13 cellular contexts compared by ENCODE assay signal in the genomic region with DNA sequence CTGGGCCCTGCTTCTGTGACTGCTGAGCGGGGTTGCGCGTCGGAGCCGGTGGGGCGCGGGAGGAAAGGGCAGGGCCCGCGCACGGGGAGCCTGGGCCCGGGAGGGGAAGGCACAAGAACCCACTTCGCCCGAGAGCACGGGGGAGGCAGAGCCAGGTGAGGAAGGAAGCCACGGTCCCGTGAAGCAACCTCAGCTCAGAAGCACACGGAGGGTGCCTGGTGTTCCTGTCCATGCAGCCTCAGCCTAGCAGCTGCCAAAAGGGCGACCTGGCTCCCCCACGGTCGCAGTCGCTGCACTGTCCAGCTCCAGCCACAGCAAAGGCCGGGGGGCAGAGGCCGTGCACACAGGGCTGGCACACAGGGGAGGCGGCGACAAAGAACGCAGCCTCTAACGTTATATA. TPM values are rescaled to one million over a fixed set of nuclear protein-coding genes. Genes with fewer than 3 reads are reported as not detected.
DNase-seq lines count a peak whose midpoint lies in the region; ATAC-seq, FAIRE-seq and TF ChIP-seq lines count a peak whose summit lies in the region.
"Had no signal": no experiment of that assay in that cellular context is flagged by ENCODE, and none has a peak within 500 bp of the region (broad histone marks: within the 10 kb centered on the region; RNA-seq: fewer than 3 reads in every experiment).

No MANE protein-coding gene starts in this region.

- no peaks in the 10 kb centered on the region for H3K9me3 ChIP-seq in CD4-positive, alpha-beta memory T cell (ENCODE audit: control insufficient read depth in 1 of 2, low read length in 2 of 2)
- no peaks in the 10 kb centered on the region for H3K9me3 ChIP-seq in K562 (replicated peaks; ENCODE audit: control insufficient read depth, insufficient read depth, low read depth, low read length)
- H3K9me3 ChIP-seq in sigmoid colon: no peaks in the 10 kb centered on the region
- H3K9me3 ChIP-seq: MG63 had no signal

- H3K79me2 ChIP-seq in KMS-11 (ENCODE audit: insufficient read depth, low read depth) (peaks cover 6% of the 10 kb centered on the region; the same call in 1 of the 2 replicates), K562 (ENCODE audit: control insufficient read depth, insufficient read depth, low read length) (peaks cover 3% of the 10 kb centered on the region; the same call in 2 of the 3 replicates)

- H3K9me3 Mint-ChIP-seq in CD4-positive, alpha-beta memory T cell: no peaks in the 10 kb centered on the region
- H3K9me3 Mint-ChIP-seq in mesothelial cell of epicardium: no peaks in the 10 kb centered on the region
- H3K9me3 Mint-ChIP-seq: nephron had no signal

- ATAC-seq in K562: no peak

- no peak for TF ChIP-seq POLR2A in K562 (conservative IDR thresholded peaks at IDR 0.05)
- TF ChIP-seq POLR2A in sigmoid colon (IDR thresholded peaks at IDR 0.05): no peak

- FAIRE-seq in K562 (lab: Jason Lieb, UNC): no peak

- TF ChIP-seq CTCF in KMS-11 (conservative IDR thresholded peaks at IDR 0.05; ENCODE audit: low read depth, low read length): no peak
- no peak for TF ChIP-seq CTCF in K562 (IDR thresholded peaks at IDR 0.05 in 2 of 3, conservative IDR thresholded peaks at IDR 0.05 in 1 of 3; ENCODE audit: insufficient read depth in 2 of 3, low read depth in 1 of 3, low read length in 3 of 3)
- no peak for TF ChIP-seq CTCF in sigmoid colon (IDR thresholded peaks at IDR 0.05)
- no peak for TF ChIP-seq CTCF in mesothelial cell of epicardium (IDR thresholded peaks at IDR 0.05; ENCODE audit: unreplicated experiment)

- peaks cover 41% of the 10 kb centered on the region for H3K36me3 ChIP-seq in CD4-positive, alpha-beta memory T cell (ENCODE audit: insufficient read depth, low read length)
- H3K36me3 ChIP-seq in KMS-11 (ENCODE audit: insufficient read depth): no peaks in the 10 kb centered on the region
- peaks cover 47% of the 10 kb centered on the region; the same call in 2 of the 3 replicates for H3K36me3 ChIP-seq in K562 (ENCODE audit: control insufficient read depth, insufficient read depth, low read length)
- peaks cover 0 to 37% (median 19%) of the 10 kb centered on the region in 4 donors for H3K36me3 ChIP-seq in sigmoid colon

- POLR2A ChIA-PET in CD4-positive, alpha-beta memory T cell (lab: Charles Lee; ENCODE audit: partially characterized antibody): interaction anchor here (0.8 to 28.8 kb wide), 13 partner anchors 8 to 281 kb away, joined by 3 to 2105 read pairs (median 5); a partner anchor contains a TSS
- POLR2A ChIA-PET in K562 (lab: Yijun Ruan, JAX): interaction anchor here (0.6 to 1.3 kb wide), 5 partner anchors 10 to 569 kb away, joined by 3 to 10 read pairs (median 3); no protein-coding TSS in a partner anchor

- H3K4me2 ChIP-seq in KMS-11 (no peak overlapping the region), K562 (ENCODE audit: insufficient read depth, low read length) (no peak overlapping the region)

- TF ChIP-seq EP300 in K562 (IDR thresholded peaks at IDR 0.05; ENCODE audit: low read length): no peak
- TF ChIP-seq EP300 in sigmoid colon (IDR thresholded peaks at IDR 0.05): no peak

- peak overlapping the region; percentile 90 to 99 (median 93) for H3K27ac Mint-ChIP-seq in CD4-positive, alpha-beta memory T cell
- H3K27ac Mint-ChIP-seq in mesothelial cell of epicardium: no peak overlapping the region
- H3K27ac Mint-ChIP-seq: nephron had no signal

- WGBS in K562 (ENCODE audit: insufficient coverage, low coverage, missing lambda C conversion rate): 83% methylated on average over 26 of the region's 27 CpGs
- WGBS in sigmoid colon, 2 donors: 60 to 84% methylated on average over 27 of the region's 27 CpGs

- H3K27me3 ChIP-seq in CD4-positive, alpha-beta memory T cell (ENCODE audit: insufficient read depth, low read length): no peaks in the 10 kb centered on the region
- H3K27me3 ChIP-seq in KMS-11 (ENCODE audit: insufficient read depth, low read depth) (no peaks in the 10 kb centered on the region), K562 (ENCODE audit: control insufficient read depth in 2 of 2, insufficient read depth in 2 of 2, low read length in 2 of 2) (no peaks in the 10 kb centered on the region), sigmoid colon (no peaks in the 10 kb centered on the region)
- H3K27me3 ChIP-seq: MG63 had no signal

- intact Hi-C loops in CD4-positive, alpha-beta memory T cell (cut with micrococcal nuclease): no loop called here
- intact Hi-C loops in K562 (cut with micrococcal nuclease): no loop called here
- intact Hi-C loops in sigmoid colon (cut with DNase I): no loop called here

- peaks cover 36 to 51% of the 10 kb centered on the region in 2 donors for H3K36me3 Mint-ChIP-seq in CD4-positive, alpha-beta memory T cell
- H3K36me3 Mint-ChIP-seq in mesothelial cell of epicardium: peaks cover 9% of the 10 kb centered on the region

- H3K4me3 Mint-ChIP-seq in CD4-positive, alpha-beta memory T cell: peak overlapping the region in 7 of 8 donors; percentile 27 to 83 (median 69)
- H3K4me3 Mint-ChIP-seq in mesothelial cell of epicardium: no peak overlapping the region
- H3K4me3 Mint-ChIP-seq: nephron had no signal

- H3K4me3 ChIP-seq in CD4-positive, alpha-beta memory T cell (ENCODE audit: low read length in 2 of 2): no peak overlapping the region
- H3K4me3 ChIP-seq in KMS-11 (IDR thresholded peaks at IDR 0.05; ENCODE audit: insufficient read depth, low read depth, low read length) (no peak overlapping the region), K562 (no peak overlapping the region), sigmoid colon (no peak overlapping the region)
- H3K4me3 ChIP-seq: MG63 had no signal

- peak; percentile 57 to 64 (median 58) for DNase-seq in CD4-positive, alpha-beta memory T cell
- DNase-seq in K562 (ENCODE audit: extremely low read depth in 1 of 4, low spot score in 3 of 4) (no peak), sigmoid colon (no peak), HT-29 (ENCODE audit: low spot score) (no peak), G401 (ENCODE audit: low spot score) (no peak), mesothelial cell of epicardium (ENCODE audit: low spot score in 2 of 2, unreplicated experiment in 2 of 2) (no peak)
- DNase-seq: dermis blood vessel endothelial cell, hippocampal formation, MG63, SW 1271, trophoblast cell had no signal

- no TSS peak for BruUV-seq in K562 (replicated peaks; lab: Mats Ljungman, UMichigan)

- H3K4me1 ChIP-seq in CD4-positive, alpha-beta memory T cell (ENCODE audit: insufficient read depth, low read length): peaks cover 96% of the 10 kb centered on the region
- peaks cover 94% of the 10 kb centered on the region for H3K4me1 ChIP-seq in KMS-11 (ENCODE audit: low read depth, poor library complexity, severe bottlenecking)
- peaks cover 45 to 84% of the 10 kb centered on the region in 2 experiments for H3K4me1 ChIP-seq in K562 (replicated peaks in 1 of 2; ENCODE audit: control insufficient read depth in 2 of 2, insufficient read depth in 2 of 2, low read length in 2 of 2)
- peaks cover 0 to 89% (median 71%) of the 10 kb centered on the region in 4 donors for H3K4me1 ChIP-seq in sigmoid colon

- H2AFZ ChIP-seq in KMS-11 (ENCODE audit: low read depth): no peak overlapping the region
- no peak overlapping the region for H2AFZ ChIP-seq in K562 (ENCODE audit: low read depth, low read length)

- TF ChIP-seq RAD21 in K562 (CRISPR knock-in tag; conservative IDR thresholded peaks at IDR 0.05 in 1 of 2, IDR thresholded peaks at IDR 0.05 in 1 of 2): no peak

- H3K9ac ChIP-seq in KMS-11: no peak overlapping the region
- H3K9ac ChIP-seq in K562 (ENCODE audit: insufficient read depth in 1 of 2, low read depth in 2 of 2, low read length in 2 of 2): peak overlapping the region in 1 of 2 experiments; percentile 85; a peak in 2 of 4 replicates

- no peaks in the 10 kb centered on the region for H3K9me1 ChIP-seq in K562 (ENCODE audit: control insufficient read depth, insufficient read depth, low read length)

- H4K20me1 ChIP-seq in KMS-11 (ENCODE audit: insufficient read depth): no peaks in the 10 kb centered on the region
- H4K20me1 ChIP-seq in K562 (replicated peaks; ENCODE audit: control insufficient read depth, insufficient read depth, low read length): no peaks in the 10 kb centered on the region

- CTCF ChIA-PET in CD4-positive, alpha-beta memory T cell (lab: Charles Lee; ENCODE audit: partially characterized antibody): interaction anchor here (1.0 to 29.7 kb wide), 6 partner anchors 7 to 72 kb away, joined by 3 to 1245 read pairs (median 14); a partner anchor contains a TSS
- CTCF ChIA-PET in K562 (lab: Yijun Ruan, JAX; ENCODE audit: low intra/inter-chr PET ratio): no interaction called here

- H3K4me1 Mint-ChIP-seq in CD4-positive, alpha-beta memory T cell: peaks cover 54 to 92% (median 73%) of the 10 kb centered on the region in 4 donors
- H3K4me1 Mint-ChIP-seq in mesothelial cell of epicardium: peaks cover 1% of the 10 kb centered on the region

- no peaks in the 10 kb centered on the region for H3K27me3 Mint-ChIP-seq in CD4-positive, alpha-beta memory T cell
- no peaks in the 10 kb centered on the region for H3K27me3 Mint-ChIP-seq in mesothelial cell of epicardium (ENCODE audit: low read depth)

- peak overlapping the region; percentile 70 for H3K27ac ChIP-seq in CD4-positive, alpha-beta memory T cell (ENCODE audit: low read depth, low read length)
- H3K27ac ChIP-seq in KMS-11: peak overlapping the region; percentile 74; the same call in 1 of the 2 replicates
- no peak overlapping the region for H3K27ac ChIP-seq in K562 (ENCODE audit: extremely low read depth, low read depth, low read length)
- peak overlapping the region; percentile 79 to 97 (median 97) for H3K27ac ChIP-seq in sigmoid colon

- in situ Hi-C loops in K562 (cut with MboI): no loop called here
- in situ Hi-C loops in G401 (cut with HindIII; ENCODE audit: low sequenced_read_pairs): loop anchor here (10.0 kb wide), 1 partner anchor 79 kb away; a partner anchor contains a TSS

RNA-seq across cellular contexts. Expression of a gene that starts 9.3 kb away (rescaled TPM):
- 1 to 10 TPM; 6.2 to 9.0 TPM for total RNA-seq in CD4-positive, alpha-beta memory T cell
- under 1 TPM in 1 of 2 donors, not detected in 1; 0.62 TPM for polyA plus RNA-seq in CD4-positive, alpha-beta memory T cell
- 19.1 and 64.6 TPM in 2 replicates for total RNA-seq in K562 (2011; cell fraction: chromatin; rRNA removed; ENCODE audit: low replicate concordance)
- total RNA-seq in K562 (2011; cell fraction: nucleolus; rRNA removed): 33.3 and 37.9 TPM in 2 replicates
- total RNA-seq in K562 (2011; cell fraction: nucleoplasm; rRNA removed): 16.2 and 19.7 TPM in 2 replicates
- total RNA-seq in K562 (2014; rRNA removed) (4.0 and 7.1 TPM in 2 replicates), K562 (2014; rRNA removed; fragmentation: Illumina TruSeq; extraction: Trizol) (0.99 and 1.1 TPM in 2 replicates), K562 (2015; rRNA removed; fragmentation: Illumina TruSeq; extraction: Trizol) (2.1 and 2.5 TPM in 2 replicates), K562 (2021) (7.4 and 8.8 TPM in 2 replicates), sigmoid colon (under 1 TPM in 3 of 4 donors, not detected in 1; 0.16 to 0.83 (median 0.36) TPM), mesothelial cell of epicardium (24.6 to 30.1 TPM (median 25.0 TPM) in 3 replicates)
- polyA plus RNA-seq in K562 (2011; rRNA removed) (2.2 and 3.6 TPM in 2 replicates), K562 (2014; fragmentation: Illumina TruSeq; extraction: Trizol) (1.8 and 4.6 TPM in 2 replicates), K562 (2014; fragmentation: Nextera tagmentation; extraction: Ambion mirVana) (under 1 TPM; 0.04 to 0.08 TPM), K562 (2014; rRNA removed) (7.9 and 11.8 TPM in 2 replicates), sigmoid colon (10 to 100 TPM; 19.8 to 39.8 (median 20.8) TPM)
- 2.0 and 4.5 TPM in 2 replicates for polyA plus RNA-seq in K562 (2011; cell fraction: cytosol; rRNA removed)
- 15.1 and 28.5 TPM in 2 replicates for polyA plus RNA-seq in K562 (2011; cell fraction: nucleus; rRNA removed)
- polyA plus RNA-seq in K562 (2012): 4.7 and 6.3 TPM in 2 replicates
- 2.1 and 3.0 TPM in 2 replicates for polyA minus RNA-seq in K562 (2011; rRNA and poly(A)+ RNA removed)
- polyA minus RNA-seq in K562 (2011; cell fraction: cytosol; rRNA and poly(A)+ RNA removed): 3.2 and 3.5 TPM in 2 replicates
- 12.1 and 12.2 TPM in 2 replicates for polyA minus RNA-seq in K562 (2011; cell fraction: nucleus; rRNA and poly(A)+ RNA removed)
- total RNA-seq in HT-29 (2014; rRNA removed; shearing (Covaris generic)): 22.7 and 24.7 TPM in 2 replicates
- total RNA-seq in G401 (2014; rRNA removed; shearing (Covaris generic)): 1.6 and 2.3 TPM in 2 replicates

RNA-seq across cellular contexts. Expression of a gene that starts 24.7 kb away (rescaled TPM):
- total RNA-seq in CD4-positive, alpha-beta memory T cell: 100 to 1,000 TPM; 268 to 279 TPM
- 100 to 1,000 TPM; 125 to 200 TPM for polyA plus RNA-seq in CD4-positive, alpha-beta memory T cell
- total RNA-seq in K562 (2011; cell fraction: chromatin; rRNA removed; ENCODE audit: low replicate concordance): 20.8 and 92.1 TPM in 2 replicates
- 57.7 and 64.3 TPM in 2 replicates for total RNA-seq in K562 (2011; cell fraction: nucleolus; rRNA removed)
- total RNA-seq in K562 (2011; cell fraction: nucleoplasm; rRNA removed): 24.2 and 37.8 TPM in 2 replicates
- total RNA-seq in K562 (2014; rRNA removed) (39.1 and 40.0 TPM in 2 replicates), K562 (2014; rRNA removed; fragmentation: Illumina TruSeq; extraction: Trizol) (7.2 and 11.5 TPM in 2 replicates), K562 (2015; rRNA removed; fragmentation: Illumina TruSeq; extraction: Trizol) (12.7 and 12.9 TPM in 2 replicates), K562 (2021) (65.0 and 69.6 TPM in 2 replicates), sigmoid colon (10 to 100 TPM; 38.5 to 73.1 (median 44.1) TPM), mesothelial cell of epicardium (84.9 to 94.5 TPM (median 86.8 TPM) in 3 replicates)
- polyA plus RNA-seq in K562 (2011; rRNA removed) (16.4 and 34.2 TPM in 2 replicates), K562 (2014; fragmentation: Illumina TruSeq; extraction: Trizol) (41.0 and 45.1 TPM in 2 replicates), K562 (2014; fragmentation: Nextera tagmentation; extraction: Ambion mirVana) (under 1 TPM; 0.46 to 0.59 TPM), K562 (2014; rRNA removed) (26.8 and 27.3 TPM in 2 replicates), sigmoid colon (10 to 100 TPM; 27.0 to 54.0 (median 29.4) TPM)
- polyA plus RNA-seq in K562 (2011; cell fraction: cytosol; rRNA removed): 30.6 and 56.6 TPM in 2 replicates
- polyA plus RNA-seq in K562 (2011; cell fraction: nucleus; rRNA removed): 30.2 and 48.9 TPM in 2 replicates
- polyA plus RNA-seq in K562 (2012): 38.5 and 52.8 TPM in 2 replicates
- 26.8 and 39.2 TPM in 2 replicates for polyA minus RNA-seq in K562 (2011; rRNA and poly(A)+ RNA removed)
- polyA minus RNA-seq in K562 (2011; cell fraction: cytosol; rRNA and poly(A)+ RNA removed): 50.9 and 64.3 TPM in 2 replicates
- polyA minus RNA-seq in K562 (2011; cell fraction: nucleus; rRNA and poly(A)+ RNA removed): 17.4 and 22.8 TPM in 2 replicates
- 118 and 123 TPM in 2 replicates for total RNA-seq in HT-29 (2014; rRNA removed; shearing (Covaris generic))
- total RNA-seq in G401 (2014; rRNA removed; shearing (Covaris generic)): 25.3 and 32.4 TPM in 2 replicates

RNA-seq across cellular contexts. Expression of a gene that starts 43.4 kb away (rescaled TPM):
- total RNA-seq in CD4-positive, alpha-beta memory T cell: 10 to 100 TPM; 41.3 to 42.7 TPM
- polyA plus RNA-seq in CD4-positive, alpha-beta memory T cell: 10 to 100 TPM; 22.4 to 42.1 TPM
- total RNA-seq in K562 (2011; cell fraction: chromatin; rRNA removed; ENCODE audit: low replicate concordance): 33.3 and 80.8 TPM in 2 replicates
- total RNA-seq in K562 (2011; cell fraction: nucleolus; rRNA removed): 78.7 and 86.4 TPM in 2 replicates
- 51.5 and 54.8 TPM in 2 replicates for total RNA-seq in K562 (2011; cell fraction: nucleoplasm; rRNA removed)
- total RNA-seq in K562 (2014; rRNA removed) (24.3 and 29.4 TPM in 2 replicates), K562 (2014; rRNA removed; fragmentation: Illumina TruSeq; extraction: Trizol) (6.3 and 7.3 TPM in 2 replicates), K562 (2015; rRNA removed; fragmentation: Illumina TruSeq; extraction: Trizol) (12.3 and 15.0 TPM in 2 replicates), K562 (2021) (55.7 and 57.2 TPM in 2 replicates), sigmoid colon (10 to 100 TPM in 1 of 4 donors, 1 to 10 TPM in 3; 6.8 to 12.7 (median 8.8) TPM), mesothelial cell of epicardium (44.5 to 45.4 TPM (median 44.9 TPM) in 3 replicates)
- polyA plus RNA-seq in K562 (2011; rRNA removed) (19.3 and 34.7 TPM in 2 replicates), K562 (2014; fragmentation: Illumina TruSeq; extraction: Trizol) (42.7 and 48.3 TPM in 2 replicates), K562 (2014; fragmentation: Nextera tagmentation; extraction: Ambion mirVana) (1 to 10 TPM; 3.4 to 3.9 TPM), K562 (2014; rRNA removed) (40.5 and 42.5 TPM in 2 replicates), sigmoid colon (10 to 100 TPM in 2 of 3 donors, 1 to 10 TPM in 1; 9.0 to 26.1 (median 10.9) TPM)
- polyA plus RNA-seq in K562 (2011; cell fraction: cytosol; rRNA removed): 22.5 and 54.7 TPM in 2 replicates
- 88.7 and 149 TPM in 2 replicates for polyA plus RNA-seq in K562 (2011; cell fraction: nucleus; rRNA removed)
- polyA plus RNA-seq in K562 (2012): 41.1 and 44.4 TPM in 2 replicates
- 6.3 and 9.1 TPM in 2 replicates for polyA minus RNA-seq in K562 (2011; rRNA and poly(A)+ RNA removed)
- polyA minus RNA-seq in K562 (2011; cell fraction: cytosol; rRNA and poly(A)+ RNA removed): 24.1 and 29.2 TPM in 2 replicates
- polyA minus RNA-seq in K562 (2011; cell fraction: nucleus; rRNA and poly(A)+ RNA removed): 19.9 and 21.0 TPM in 2 replicates
- 35.1 and 38.0 TPM in 2 replicates for total RNA-seq in HT-29 (2014; rRNA removed; shearing (Covaris generic))
- total RNA-seq in G401 (2014; rRNA removed; shearing (Covaris generic)): 12.3 and 13.9 TPM in 2 replicates

RNA-seq across cellular contexts. Expression of a gene that starts 50.7 kb away (rescaled TPM):
- 100 to 1,000 TPM; 122 to 128 TPM for total RNA-seq in CD4-positive, alpha-beta memory T cell
- polyA plus RNA-seq in CD4-positive, alpha-beta memory T cell: 10 to 100 TPM; 32.3 to 57.2 TPM
- 11.3 and 40.1 TPM in 2 replicates for total RNA-seq in K562 (2011; cell fraction: chromatin; rRNA removed; ENCODE audit: low replicate concordance)
- total RNA-seq in K562 (2011; cell fraction: nucleolus; rRNA removed): 20.5 and 22.5 TPM in 2 replicates
- 7.3 and 11.7 TPM in 2 replicates for total RNA-seq in K562 (2011; cell fraction: nucleoplasm; rRNA removed)
- total RNA-seq in K562 (2014; rRNA removed) (9.6 and 13.7 TPM in 2 replicates), K562 (2014; rRNA removed; fragmentation: Illumina TruSeq; extraction: Trizol) (3.4 and 4.9 TPM in 2 replicates), K562 (2015; rRNA removed; fragmentation: Illumina TruSeq; extraction: Trizol) (7.0 and 8.5 TPM in 2 replicates), K562 (2021) (13.9 and 14.5 TPM in 2 replicates), sigmoid colon (10 to 100 TPM; 11.5 to 23.5 (median 16.6) TPM), mesothelial cell of epicardium (23.7 to 25.8 TPM (median 25.0 TPM) in 3 replicates)
- polyA plus RNA-seq in K562 (2011; rRNA removed) (7.3 and 11.2 TPM in 2 replicates), K562 (2014; fragmentation: Illumina TruSeq; extraction: Trizol) (8.5 and 12.2 TPM in 2 replicates), K562 (2014; fragmentation: Nextera tagmentation; extraction: Ambion mirVana) (under 1 TPM; 0.13 to 0.39 TPM), K562 (2014; rRNA removed) (10.5 and 11.6 TPM in 2 replicates), sigmoid colon (10 to 100 TPM in 2 of 3 donors, 1 to 10 TPM in 1; 9.0 to 19.8 (median 11.1) TPM)
- polyA plus RNA-seq in K562 (2011; cell fraction: cytosol; rRNA removed): 11.2 and 14.4 TPM in 2 replicates
- 40.2 and 43.0 TPM in 2 replicates for polyA plus RNA-seq in K562 (2011; cell fraction: nucleus; rRNA removed)
- polyA plus RNA-seq in K562 (2012): 9.6 and 14.0 TPM in 2 replicates
- 5.1 and 6.7 TPM in 2 replicates for polyA minus RNA-seq in K562 (2011; rRNA and poly(A)+ RNA removed)
- 8.8 and 11.1 TPM in 2 replicates for polyA minus RNA-seq in K562 (2011; cell fraction: cytosol; rRNA and poly(A)+ RNA removed)
- polyA minus RNA-seq in K562 (2011; cell fraction: nucleus; rRNA and poly(A)+ RNA removed): 5.8 and 12.4 TPM in 2 replicates
- total RNA-seq in HT-29 (2014; rRNA removed; shearing (Covaris generic)): 44.4 and 57.0 TPM in 2 replicates
- total RNA-seq in G401 (2014; rRNA removed; shearing (Covaris generic)): 24.7 and 26.6 TPM in 2 replicates

Comparison
In these comparisons a context has a peak if more than half of its experiments do, and no peak if none do; other contexts are left out.
1. DNase-seq: peak in CD4-positive, alpha-beta memory T cell (5 of 5); none in K562 (0 of 4), sigmoid colon (single experiment), HT-29 (single experiment), G401 (single experiment) and mesothelial cell of epicardium (0 of 2).